Comparison of ENCODE assay signal across 8 cellular contexts in the genomic region with DNA sequence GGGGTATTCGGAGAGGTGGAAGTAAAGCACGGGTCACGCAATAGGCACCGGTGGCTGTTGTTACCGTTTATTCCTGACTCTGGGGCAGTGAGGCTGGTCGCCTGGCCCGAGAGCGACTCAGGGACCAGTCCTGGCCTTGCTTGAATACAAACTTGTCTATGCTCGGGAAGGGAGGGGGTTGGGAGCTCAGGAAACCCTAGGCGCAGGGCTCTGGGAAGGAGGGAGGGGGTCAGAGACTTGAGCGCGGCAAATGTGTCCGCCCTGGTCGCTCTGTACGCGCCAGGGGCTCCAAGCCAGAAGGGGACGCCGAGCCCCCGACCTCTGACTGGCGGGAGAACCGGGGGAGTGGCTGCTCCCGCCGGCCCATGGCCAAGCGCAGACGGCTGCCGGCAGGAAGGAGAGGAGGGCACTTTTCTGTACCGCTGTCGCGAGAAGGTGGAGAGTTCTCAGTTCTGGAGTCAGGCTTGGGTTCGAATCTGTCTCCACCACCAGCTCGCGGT. TPM values are rescaled to one million over a fixed set of nuclear protein-coding genes. Genes with fewer than 3 reads are reported as not detected.
DNase-seq lines count a peak whose midpoint lies in the region; ATAC-seq and TF ChIP-seq lines count a peak whose summit lies in the region.

No MANE protein-coding gene starts in this region.

- H3K9me3 ChIP-seq in iPS DF 6.9 (ENCODE audit: control insufficient read depth, insufficient read depth, low read length), result no peaks in the 10 kb centered on the region
- no peaks in the 10 kb centered on the region for H3K9me3 ChIP-seq in uterus

- ATAC-seq in SK-N-SH treated with all-trans-retinoic acid at 6 μM for 48 hours (peak; percentile 9; the same call in 1 of the 3 replicates), GM19324 (IDR thresholded peaks at IDR 0.05; ENCODE audit: low FRiP score, unreplicated experiment) (no peak), GM21423 (IDR thresholded peaks at IDR 0.05; ENCODE audit: unreplicated experiment) (no peak)

- no CpG with 5 or more reads among the region's 32 CpGs for WGBS in iPS DF 6.9 (ENCODE audit: insufficient coverage, insufficient read length)

- TF ChIP-seq POLR2A in uterus (IDR thresholded peaks at IDR 0.05), result no peak

- no peak overlapping the region for H3K27ac ChIP-seq in iPS DF 6.9 (ENCODE audit: low read length)
- H3K27ac ChIP-seq in uterus, result no peak overlapping the region

- H3K27me3 ChIP-seq in iPS DF 6.9 (ENCODE audit: control insufficient read depth, insufficient read depth, low read length), result no peaks in the 10 kb centered on the region
- H3K27me3 ChIP-seq in uterus, result no peaks in the 10 kb centered on the region

- H3K4me1 ChIP-seq in iPS DF 6.9 (ENCODE audit: control insufficient read depth, insufficient read depth, low read length), result no peaks in the 10 kb centered on the region
- peaks cover 0 to 9% of the 10 kb centered on the region in 2 donors for H3K4me1 ChIP-seq in uterus

- intact Hi-C loops in uterus (cut with DNase I; ENCODE audit: low total_unique reads), result no loop called here

- TF ChIP-seq CTCF in uterus (IDR thresholded peaks at IDR 0.05), result no peak

- no peaks in the 10 kb centered on the region for H3K36me3 ChIP-seq in iPS DF 6.9 (ENCODE audit: control insufficient read depth, insufficient read depth, low read length)
- no peaks in the 10 kb centered on the region for H3K36me3 ChIP-seq in uterus

- H3K4me3 ChIP-seq in iPS DF 6.9 (ENCODE audit: low read length), result peak overlapping the region; percentile 76; the same call in 1 of the 2 replicates
- peak overlapping the region; percentile 48 for H3K4me3 ChIP-seq in skeletal muscle cell (ENCODE audit: low read depth, low read length)
- no peak overlapping the region for H3K4me3 ChIP-seq in uterus

- peak; percentile 54 for DNase-seq in DMS79 treated with DMSO at 0.1 percent for 48 hours (lab: John Stamatoyannopoulos, UW)
- no peak for DNase-seq in DMS79 (lab: John Stamatoyannopoulos, UW)
- DNase-seq in iPS DF 6.9 (ENCODE audit: low read depth, low spot score), result no peak
- no peak for DNase-seq in skeletal muscle cell (ENCODE audit: low read depth)
- DNase-seq in uterus, result no peak

TF ChIP-seq in SK-N-SH treated with all-trans-retinoic acid at 6 μM for 48 hours, 23 proteins besides CTCF, POLR2A, EP300 and RAD21:
- TF ChIP-seq ISL1 (CRISPR knock-in tag; IDR thresholded peaks at IDR 0.05) (no peak), ZNF70 (CRISPR knock-in tag; IDR thresholded peaks at IDR 0.05) (no peak), CSDC2 (CRISPR knock-in tag; IDR thresholded peaks at IDR 0.05) (no peak), OSR1 (CRISPR knock-in tag; IDR thresholded peaks at IDR 0.05) (no peak)

RNA-seq across cellular contexts. Expression of a gene that starts 1.5 kb away (rescaled TPM):
- total RNA-seq in uterus, result 1 to 10 TPM in 1 of 4 donors, not detected in 3; 3.5 TPM

Comparison
In these comparisons a context has a peak if more than half of its experiments do, and no peak if none do; other contexts are left out.
1. H3K4me3 ChIP-seq: peak in iPS DF 6.9 (single experiment) and skeletal muscle cell (single experiment); none in uterus (0 of 2).